In the genomic region with DNA sequence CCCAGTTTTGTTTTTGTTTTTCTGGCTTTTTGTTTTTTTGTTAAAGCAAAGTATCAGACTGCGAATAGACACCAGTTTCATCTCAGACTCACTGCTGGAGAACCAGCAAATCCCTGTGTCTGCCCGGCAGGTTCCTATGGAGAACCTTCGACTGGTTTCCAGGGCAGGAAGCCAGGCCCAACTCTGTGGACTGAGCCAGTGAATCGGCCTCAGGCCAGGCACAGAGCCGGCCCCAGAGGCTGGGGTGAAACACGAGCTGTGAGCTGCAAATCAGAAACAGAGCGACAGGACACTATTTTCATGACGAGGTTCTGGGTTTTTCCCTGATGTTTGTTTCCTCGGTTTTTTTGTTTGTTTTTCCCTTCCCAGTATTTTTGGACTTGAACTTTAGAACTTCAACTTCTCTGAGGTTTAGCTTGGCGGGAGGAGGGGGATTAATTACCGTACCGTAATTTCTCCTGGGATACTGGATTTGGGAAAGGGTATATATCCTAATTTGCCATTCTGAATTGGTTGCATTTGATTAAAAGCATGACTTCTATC, we compare ENCODE assay signal across 8 cellular contexts. TPM values are rescaled to one million over a fixed set of nuclear protein-coding genes. Genes with fewer than 3 reads are reported as not detected.
DNase-seq lines count a peak whose midpoint lies in the region; ATAC-seq, FAIRE-seq and TF ChIP-seq lines count a peak whose summit lies in the region.

No MANE protein-coding gene starts in this region.

- in situ Hi-C loops in Panc1 (cut with HindIII; ENCODE audit: low pct_unique_long_range_greater_than_20kb, low sequenced_read_pairs) = no loop called here

- DNase-seq in AG20443 (ENCODE audit: low spot score) (peak; percentile 87), Panc1 (ENCODE audit: low read depth, low spot score) (no peak), fibroblast of mammary gland (ENCODE audit: low read depth) (peak; percentile 87), nephron progenitor cell (no peak), RCC 7860 (ENCODE audit: low spot score) (no peak), NCI-H748 treated with DMSO at 0.1 percent for 48 hours (lab: John Stamatoyannopoulos, UW) (no peak), mesenteric fat pad (ENCODE audit: low spot score) (no peak)
- no peak for DNase-seq in effector memory CD8-positive, alpha-beta T cell

- peak overlapping the region; percentile 92 for H3K27ac Mint-ChIP-seq in nephron progenitor cell
- peak overlapping the region in 1 of 2 donors; percentile 7 for H3K27ac Mint-ChIP-seq in effector memory CD8-positive, alpha-beta T cell

- H3K36me3 ChIP-seq in Panc1 (ENCODE audit: control insufficient read depth, insufficient read depth, low read length) = no peaks in the 10 kb centered on the region

- H3K4me3 ChIP-seq in Panc1 (ENCODE audit: low read depth in 2 of 2, low read length in 2 of 2) (no peak overlapping the region), fibroblast of mammary gland (ENCODE audit: control insufficient read depth, low read depth, low read length) (no peak overlapping the region)

- no peaks in the 10 kb centered on the region for H3K36me3 Mint-ChIP-seq in nephron progenitor cell (ENCODE audit: low read depth)
- H3K36me3 Mint-ChIP-seq in effector memory CD8-positive, alpha-beta T cell (ENCODE audit: insufficient read depth) = peaks cover 14% of the 10 kb centered on the region

- H3K27me3 ChIP-seq in Panc1 (ENCODE audit: control insufficient read depth, insufficient read depth, low read length) = no peaks in the 10 kb centered on the region

- no peak for FAIRE-seq in RCC 7860 (lab: Jason Lieb, UNC)

- no TSS peak for BruUV-seq in Panc1 (replicated peaks; lab: Mats Ljungman, UMichigan)

- H3K27me3 Mint-ChIP-seq in nephron progenitor cell (ENCODE audit: low read depth, poor library complexity) = peaks cover 11% of the 10 kb centered on the region
- no peaks in the 10 kb centered on the region for H3K27me3 Mint-ChIP-seq in effector memory CD8-positive, alpha-beta T cell

- peak; percentile 43 for ATAC-seq in Panc1
- no peak for ATAC-seq in effector memory CD8-positive, alpha-beta T cell (replicated peaks)

- no peaks in the 10 kb centered on the region for H3K9me3 ChIP-seq in Panc1 (ENCODE audit: control insufficient read depth, insufficient read depth, low read depth, low read length)

- CTCF ChIA-PET in Panc1 (lab: Charles Lee) = no interaction called here

- no peak for TF ChIP-seq CTCF in Panc1 (IDR thresholded peaks at IDR 0.05)
- no peak for TF ChIP-seq CTCF in fibroblast of mammary gland (conservative IDR thresholded peaks at IDR 0.05; ENCODE audit: control insufficient read depth, insufficient read depth, low read depth, low read length)
- TF ChIP-seq CTCF in nephron progenitor cell (IDR thresholded peaks at IDR 0.05) = no peak

- peaks cover 59% of the 10 kb centered on the region for H3K4me1 Mint-ChIP-seq in nephron progenitor cell
- H3K4me1 Mint-ChIP-seq in effector memory CD8-positive, alpha-beta T cell (ENCODE audit: low read depth in 2 of 2) = peaks cover 38 to 39% of the 10 kb centered on the region in 2 donors

- H3K4me3 Mint-ChIP-seq in nephron progenitor cell = peak overlapping the region; percentile 40
- H3K4me3 Mint-ChIP-seq in effector memory CD8-positive, alpha-beta T cell = no peak overlapping the region

- intact Hi-C loops in Panc1 (cut with micrococcal nuclease; ENCODE audit: unreplicated experiment) = loop anchor here (10.0 kb wide), 1 partner anchor 139 kb away; no protein-coding TSS in a partner anchor

- peak overlapping the region; percentile 99 for H3K27ac ChIP-seq in Panc1 (ENCODE audit: low read length)

- H3K4me1 ChIP-seq in Panc1 (ENCODE audit: control insufficient read depth, insufficient read depth, low read length) = peaks cover 40% of the 10 kb centered on the region

- H3K9me3 Mint-ChIP-seq in nephron progenitor cell = peaks cover 3% of the 10 kb centered on the region
- no peaks in the 10 kb centered on the region for H3K9me3 Mint-ChIP-seq in effector memory CD8-positive, alpha-beta T cell

- POLR2A ChIA-PET in Panc1 (lab: Charles Lee) = interaction anchor here (0.6 kb wide), 2 partner anchors 15 to 71 kb away, joined by 5 to 11 read pairs; no protein-coding TSS in a partner anchor

RNA-seq across cellular contexts. Expression of a gene that starts 15.9 kb away (rescaled TPM):
- 122 TPM for total RNA-seq in Panc1 (2021; ENCODE audit: unreplicated experiment)
- polyA plus RNA-seq in Panc1 (2012; ENCODE audit: insufficient read length) = 259 TPM
- total RNA-seq in mesenteric fat pad = not detected

RNA-seq across cellular contexts. Expression of a gene that starts 32.7 kb away (rescaled TPM):
- 614 TPM for total RNA-seq in Panc1 (2021; ENCODE audit: unreplicated experiment)
- polyA plus RNA-seq in Panc1 (2012; ENCODE audit: insufficient read length) = 1,322 TPM
- 964 TPM for total RNA-seq in mesenteric fat pad

RNA-seq across cellular contexts. Expression of a gene that starts 39.5 kb away (rescaled TPM):
- total RNA-seq in Panc1 (2021; ENCODE audit: unreplicated experiment) (66.3 TPM), mesenteric fat pad (232 TPM)
- 206 TPM for polyA plus RNA-seq in Panc1 (2012; ENCODE audit: insufficient read length)

RNA-seq across cellular contexts. Expression of a gene that starts 40.6 kb away (rescaled TPM):
- 36.8 TPM for total RNA-seq in Panc1 (2021; ENCODE audit: unreplicated experiment)
- polyA plus RNA-seq in Panc1 (2012; ENCODE audit: insufficient read length) = 38.8 TPM
- 1.2 TPM for total RNA-seq in mesenteric fat pad

RNA-seq across cellular contexts. Expression of a gene that starts 45.8 kb away (rescaled TPM):
- total RNA-seq in Panc1 (2021; ENCODE audit: unreplicated experiment) = 183 TPM
- 402 TPM for polyA plus RNA-seq in Panc1 (2012; ENCODE audit: insufficient read length)
- 657 TPM for total RNA-seq in mesenteric fat pad

Comparison
In these comparisons a context has a peak if more than half of its experiments do, and no peak if none do; other contexts are left out.
1. DNase-seq: peak in AG20443 (single experiment) and fibroblast of mammary gland (single experiment); none in Panc1 (single experiment), nephron progenitor cell (single experiment), RCC 7860 (single experiment), NCI-H748 treated with DMSO at 0.1 percent for 48 hours (single experiment), effector memory CD8-positive, alpha-beta T cell (0 of 3) and mesenteric fat pad (single experiment).
2. RNA of a gene that starts 15.9 kb away (total RNA-seq): 122 TPM in Panc1 (single experiment); not detected in mesenteric fat pad (single experiment); every median in the first group is over 100 times any median in the second.